ENCODE assay signal across 23 cellular contexts in the genomic region with DNA sequence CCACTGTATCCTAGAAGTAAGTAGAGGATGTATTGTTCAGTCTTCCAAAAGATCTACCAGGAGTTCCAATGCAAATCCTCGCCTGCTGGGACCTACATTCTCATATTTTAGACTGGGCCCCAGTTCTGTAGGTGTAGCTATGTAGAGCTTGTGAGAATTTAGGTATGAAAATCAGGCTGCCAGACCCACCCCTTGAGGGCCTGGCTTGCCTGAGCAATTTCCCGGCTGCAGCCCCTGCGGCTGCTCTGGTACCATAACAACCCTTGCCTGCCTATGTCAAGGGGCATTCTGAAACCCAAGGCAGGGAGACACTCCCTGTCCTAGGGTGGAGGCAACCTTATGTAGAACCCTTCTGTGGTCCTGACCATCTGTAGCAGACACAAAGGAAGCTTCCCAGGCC. TPM values are rescaled to one million over a fixed set of nuclear protein-coding genes. Genes with fewer than 3 reads are reported as not detected.
DNase-seq lines count a peak whose midpoint lies in the region; ATAC-seq and TF ChIP-seq lines count a peak whose summit lies in the region.
"Had no signal": no experiment of that assay in that cellular context is flagged by ENCODE, and none has a peak within 500 bp of the region (broad histone marks: within the 10 kb centered on the region; RNA-seq: fewer than 3 reads in every experiment).

No MANE protein-coding gene starts in this region.

- peak overlapping the region; percentile 53 for H3K14ac ChIP-seq in trophoblast cell (ENCODE audit: low read length)

- ATAC-seq in HG03196 (IDR thresholded peaks at IDR 0.05; ENCODE audit: unreplicated experiment) = no peak
- no peak for ATAC-seq in right lobe of liver
- ATAC-seq: A549 had no signal

- H3K4ac ChIP-seq in trophoblast cell (ENCODE audit: low read depth, low read length) = no peak overlapping the region

- peak overlapping the region; percentile 87 for H3K27ac ChIP-seq in SJCRH30
- H3K27ac ChIP-seq in trophoblast cell (ENCODE audit: low read depth, low read length) = peak overlapping the region; percentile 56
- H3K27ac ChIP-seq in right lobe of liver = no peak overlapping the region
- H3K27ac ChIP-seq: A549; BLaER1 treated with 17β-estradiol and CSF1 and Interleukin-3, amounts not matched to agents 10 nM and 100 nM had no signal

- H2AFZ ChIP-seq in trophoblast cell (ENCODE audit: insufficient read depth, low read length, poor library complexity) = no peak overlapping the region

- peak overlapping the region; percentile 80 for H2BK12ac ChIP-seq in trophoblast cell (ENCODE audit: low read length)

- peaks cover 5% of the 10 kb centered on the region for H3K79me2 ChIP-seq in trophoblast cell (ENCODE audit: control insufficient read depth, insufficient read depth, low read length, poor library complexity)

- TF ChIP-seq POLR2A in right lobe of liver (IDR thresholded peaks at IDR 0.05) = no peak

- H2BK5ac ChIP-seq in trophoblast cell (ENCODE audit: low read depth, low read length, poor library complexity) = peak overlapping the region; percentile 84

- H2BK120ac ChIP-seq in trophoblast cell (ENCODE audit: insufficient read depth, low read length, poor library complexity) = peak overlapping the region; percentile 68

- peaks cover 14% of the 10 kb centered on the region for H3K79me1 ChIP-seq in trophoblast cell (ENCODE audit: low read length)

- H3K36me3 ChIP-seq in SJCRH30 (no peaks in the 10 kb centered on the region), trophoblast cell (ENCODE audit: control insufficient read depth in 1 of 2, insufficient read depth in 2 of 2, low read length in 2 of 2) (peaks cover 0 to 2% of the 10 kb centered on the region in 2 experiments), right lobe of liver (no peaks in the 10 kb centered on the region)
- H3K36me3 ChIP-seq: BE2C; BLaER1 treated with 17β-estradiol and CSF1 and Interleukin-3, amounts not matched to agents 10 nM and 100 nM; HAP-1 had no signal

- peak overlapping the region; percentile 70 for H3K18ac ChIP-seq in trophoblast cell (ENCODE audit: low read length)

- no peak overlapping the region for H3K4me3 ChIP-seq in SJCRH30
- no peak overlapping the region for H3K4me3 ChIP-seq in trophoblast cell (ENCODE audit: low read depth, low read length)
- H3K4me3 ChIP-seq in right lobe of liver = no peak overlapping the region
- H3K4me3 ChIP-seq: A549; BLaER1 treated with 17β-estradiol and CSF1 and Interleukin-3, amounts not matched to agents 10 nM and 100 nM; HAP-1 had no signal

- intact Hi-C loops in right lobe of liver (cut with DNase I) = no loop called here

- peaks cover 5% of the 10 kb centered on the region for H3K36me3 Mint-ChIP-seq in type B pancreatic cell
- H3K36me3 Mint-ChIP-seq: CD14-positive monocyte had no signal

- peak overlapping the region; percentile 46 for H4K91ac ChIP-seq in trophoblast cell (ENCODE audit: low read depth, low read length)

- H2AK5ac ChIP-seq in trophoblast cell (ENCODE audit: low read length) = peak overlapping the region; percentile 57

- H3K4me1 ChIP-seq in SJCRH30 = peaks cover 50% of the 10 kb centered on the region
- H3K4me1 ChIP-seq in trophoblast cell (ENCODE audit: control insufficient read depth in 1 of 2, insufficient read depth in 2 of 2, low read length in 2 of 2) = peaks cover 23 to 35% of the 10 kb centered on the region in 2 experiments
- no peaks in the 10 kb centered on the region for H3K4me1 ChIP-seq in right lobe of liver
- H3K4me1 ChIP-seq: A549; BE2C; BLaER1 treated with 17β-estradiol and CSF1 and Interleukin-3, amounts not matched to agents 10 nM and 100 nM had no signal

- no peak overlapping the region for H3K4me2 ChIP-seq in trophoblast cell (ENCODE audit: low read length)
- H3K4me2 ChIP-seq: A549; BLaER1 treated with 17β-estradiol and CSF1 and Interleukin-3, amounts not matched to agents 10 nM and 100 nM had no signal

- H3K9me3 Mint-ChIP-seq in type B pancreatic cell = no peaks in the 10 kb centered on the region
- H3K9me3 Mint-ChIP-seq: CD4-positive, alpha-beta T cell; CD8-positive, alpha-beta memory T cell; HFFc6 had no signal

- peak overlapping the region; percentile 93 for H3K27ac Mint-ChIP-seq in type B pancreatic cell
- H3K27ac Mint-ChIP-seq: CD4-positive, alpha-beta T cell; HFFc6 had no signal

- H3K23ac ChIP-seq in trophoblast cell (ENCODE audit: low read length) = no peak overlapping the region

- H3K4me3 Mint-ChIP-seq in type B pancreatic cell = peak overlapping the region; percentile 78
- H3K4me3 Mint-ChIP-seq: CD14-positive monocyte; CD4-positive, alpha-beta T cell; CD8-positive, alpha-beta memory T cell; HFFc6 had no signal

- peak overlapping the region; percentile 54 for H4K8ac ChIP-seq in trophoblast cell (ENCODE audit: low read depth, low read length)

- no CpG with 5 or more reads among the region's 3 CpGs for WGBS in trophoblast cell (ENCODE audit: extremely low coverage, insufficient coverage, insufficient read length)
- 100% methylated on average over 1 of the region's 3 CpGs for WGBS in right lobe of liver (ENCODE audit: insufficient coverage, low coverage, low lambda C conversion rate, missing lambda C conversion rate)

- no peak overlapping the region for H3K9ac ChIP-seq in trophoblast cell (ENCODE audit: low read length)
- H3K9ac ChIP-seq: BLaER1 treated with 17β-estradiol and CSF1 and Interleukin-3, amounts not matched to agents 10 nM and 100 nM had no signal

- H3K4me1 Mint-ChIP-seq in type B pancreatic cell (ENCODE audit: unreplicated experiment) = peaks cover 50% of the 10 kb centered on the region
- H3K4me1 Mint-ChIP-seq: CD14-positive monocyte; CD8-positive, alpha-beta memory T cell had no signal

- H3K27me3 ChIP-seq in SJCRH30 = no peaks in the 10 kb centered on the region
- no peaks in the 10 kb centered on the region for H3K27me3 ChIP-seq in trophoblast cell (ENCODE audit: insufficient read depth, low read length)
- H3K27me3 ChIP-seq in right lobe of liver = no peaks in the 10 kb centered on the region
- H3K27me3 ChIP-seq: BE2C; BLaER1 treated with 17β-estradiol and CSF1 and Interleukin-3, amounts not matched to agents 10 nM and 100 nM had no signal

- TF ChIP-seq CTCF in type B pancreatic cell (conservative IDR thresholded peaks at IDR 0.05) = no peak
- no peak for TF ChIP-seq CTCF in right lobe of liver (IDR thresholded peaks at IDR 0.05)

- no peaks in the 10 kb centered on the region for H3K27me3 Mint-ChIP-seq in type B pancreatic cell

- no peak overlapping the region for H4K12ac ChIP-seq in trophoblast cell (ENCODE audit: low read depth, low read length)

- DNase-seq in ELF-1 (ENCODE audit: low read depth, low spot score) (peak; percentile 75), SJCRH30 (peak in 1 of 2 experiments; percentile 61), trophoblast cell (peak; percentile 34 to 42), type B pancreatic cell (ENCODE audit: extremely low spot score, unreplicated experiment) (no peak), right lobe of liver (no peak), NAMALWA (ENCODE audit: low spot score) (no peak)
- DNase-seq: 8988T; ACHN; AML-193; BE2C; CD4-positive, alpha-beta T cell; CD8-positive, alpha-beta memory T cell; DMS 273 treated with DMSO at 0.1 percent for 48 hours; DMS79; GF-D8; GOT3; HFFc6 had no signal

- H3K9me3 ChIP-seq in SJCRH30 (replicated peaks) (no peaks in the 10 kb centered on the region), trophoblast cell (ENCODE audit: insufficient read depth, low read depth, low read length) (no peaks in the 10 kb centered on the region), right lobe of liver (no peaks in the 10 kb centered on the region)
- H3K9me3 ChIP-seq: A549; BE2C; BLaER1 treated with 17β-estradiol and CSF1 and Interleukin-3, amounts not matched to agents 10 nM and 100 nM; HAP-1 had no signal

RNA-seq across cellular contexts. Expression of gene VTCN1, which starts 28.5 kb away (rescaled TPM):
- 0.40 and 0.41 TPM in 2 replicates for total RNA-seq in SJCRH30 (2014; rRNA removed; shearing (Covaris generic))
- polyA plus RNA-seq in trophoblast cell (2013) = 148 and 161 TPM in 2 replicates
- total RNA-seq in type B pancreatic cell (ENCODE audit: low replicate concordance) (49.4 and 125 TPM in 2 replicates), right lobe of liver (under 1 TPM in 5 of 6 experiments, not detected in 1; 0.28 to 0.89 (median 0.39) TPM)
- total RNA-seq: CD4-positive, alpha-beta T cell; CD8-positive, alpha-beta memory T cell; G401; HFFc6 had no signal
- polyA plus RNA-seq: CD14-positive monocyte; CD8-positive, alpha-beta memory T cell had no signal

Comparison
In these comparisons a context has a peak if more than half of its experiments do, and no peak if none do; other contexts are left out.
1. DNase-seq: peak in ELF-1 (single experiment) and trophoblast cell (2 of 2); none in type B pancreatic cell (single experiment), right lobe of liver (0 of 3) and NAMALWA (single experiment).
2. H3K27ac ChIP-seq: peak in SJCRH30 (single experiment) and trophoblast cell (single experiment); none in right lobe of liver (0 of 3).
3. RNA of gene VTCN1, which starts 28.5 kb away (total RNA-seq): 49.4 to 125 TPM in type B pancreatic cell; 0.40 to 0.41 TPM in SJCRH30 and 0.28 to 0.89 TPM in right lobe of liver; every median in the first group is over 10 times any median in the second.